ENCODE assay signal across 24 cellular contexts in genomic region chr9:36941441-36941840, GRCh38.
"Had no signal": no experiment of that assay in that cellular context is flagged by ENCODE, and none has a peak within 500 bp of the region (broad histone marks: within the 10 kb centered on the region; RNA-seq: fewer than 3 reads in every experiment).

No MANE protein-coding gene starts in this region.

- ATAC-seq: left ventricle myocardium superior; lower lobe of right lung; mucosa of descending colon; naive thymus-derived CD4-positive, alpha-beta T cell; psoas muscle; right cardiac atrium; stimulated activated effector memory CD8-positive, alpha-beta T cell treated with anti-CD3 and anti-CD28 coated beads, Interleukin-12 subunit alpha, Interleukin-12 subunit beta, amount 100 ng/mL, for 72 hours; upper lobe of right lung had no signal

- H3K27me3 ChIP-seq: neural progenitor cell, uterus had no signal

- H3K4me3 Mint-ChIP-seq: immature natural killer cell; mesothelial cell of epicardium; naive thymus-derived CD4-positive, alpha-beta T cell; nephron; neural progenitor cell; stimulated activated effector memory CD8-positive, alpha-beta T cell treated with anti-CD3 and anti-CD28 coated beads, Interleukin-12 subunit alpha, Interleukin-12 subunit beta, amount 100 ng/mL, for 72 hours; stimulated activated naive CD8-positive, alpha-beta T cell treated with anti-CD3 and anti-CD28 coated beads, Interleukin-15, Interleukin-2, amounts not matched to agents 100 ng/mL and 50 ng/mL, for 24 hours had no signal

- H3K36me3 ChIP-seq: esophagus squamous epithelium, lower lobe of right lung, neural progenitor cell, sigmoid colon, suprapubic skin, transverse colon, upper lobe of right lung, uterus had no signal

- H3K4me1 ChIP-seq: lower lobe of right lung, psoas muscle, sigmoid colon, suprapubic skin, transverse colon, upper lobe of right lung, uterus had no signal

- H3K9me3 Mint-ChIP-seq: immature natural killer cell; mesothelial cell of epicardium; nephron; neural progenitor cell; stimulated activated effector memory CD8-positive, alpha-beta T cell treated with anti-CD3 and anti-CD28 coated beads, Interleukin-12 subunit alpha, Interleukin-12 subunit beta, amount 100 ng/mL, for 72 hours; stimulated activated naive CD8-positive, alpha-beta T cell treated with anti-CD3 and anti-CD28 coated beads, Interleukin-15, Interleukin-2, amounts not matched to agents 100 ng/mL and 50 ng/mL, for 24 hours had no signal

- H3K4me3 ChIP-seq: esophagus squamous epithelium, lower lobe of right lung, mucosa of descending colon, neural progenitor cell, psoas muscle, sigmoid colon, suprapubic skin, transverse colon, upper lobe of right lung, uterus had no signal

- H3K36me3 Mint-ChIP-seq: immature natural killer cell; mesothelial cell of epicardium; naive thymus-derived CD4-positive, alpha-beta T cell had no signal

- H3K27ac ChIP-seq: esophagus squamous epithelium, lower lobe of right lung, neural progenitor cell, psoas muscle, sigmoid colon, suprapubic skin, transverse colon, upper lobe of right lung, uterus had no signal

- DNase-seq: effector memory CD4-positive, alpha-beta T cell; erythroblast; esophagus squamous epithelium; hypothalamus; immature natural killer cell; left ventricle myocardium superior; lower lobe of right lung; mucosa of descending colon; posterior cingulate gyrus; psoas muscle; right cardiac atrium; stimulated activated CD4-positive, alpha-beta T cell treated with anti-CD3 and anti-CD28 coated beads, Interleukin-2, amount 100 ng/mL, for 24 hours; stimulated activated CD4-positive, alpha-beta T cell treated with anti-CD3 and anti-CD28 coated beads, Interleukin-4, amount 100 ng/mL, for 24 hours; transverse colon; upper lobe of right lung; uterus had no signal

- H3K27ac Mint-ChIP-seq: immature natural killer cell; mesothelial cell of epicardium; naive thymus-derived CD4-positive, alpha-beta T cell; nephron; stimulated activated effector memory CD8-positive, alpha-beta T cell treated with anti-CD3 and anti-CD28 coated beads, Interleukin-12 subunit alpha, Interleukin-12 subunit beta, amount 100 ng/mL, for 72 hours; stimulated activated naive CD8-positive, alpha-beta T cell treated with anti-CD3 and anti-CD28 coated beads, Interleukin-15, Interleukin-2, amounts not matched to agents 100 ng/mL and 50 ng/mL, for 24 hours had no signal

- H3K4me1 Mint-ChIP-seq: immature natural killer cell; naive thymus-derived CD4-positive, alpha-beta T cell; nephron; stimulated activated effector memory CD8-positive, alpha-beta T cell treated with anti-CD3 and anti-CD28 coated beads, Interleukin-12 subunit alpha, Interleukin-12 subunit beta, amount 100 ng/mL, for 72 hours had no signal

- H3K9me3 ChIP-seq: esophagus squamous epithelium, lower lobe of right lung, mucosa of descending colon, psoas muscle, sigmoid colon, suprapubic skin, transverse colon, upper lobe of right lung, uterus had no signal
